ENCODE assay signal across 8 cellular contexts in the genomic region with DNA sequence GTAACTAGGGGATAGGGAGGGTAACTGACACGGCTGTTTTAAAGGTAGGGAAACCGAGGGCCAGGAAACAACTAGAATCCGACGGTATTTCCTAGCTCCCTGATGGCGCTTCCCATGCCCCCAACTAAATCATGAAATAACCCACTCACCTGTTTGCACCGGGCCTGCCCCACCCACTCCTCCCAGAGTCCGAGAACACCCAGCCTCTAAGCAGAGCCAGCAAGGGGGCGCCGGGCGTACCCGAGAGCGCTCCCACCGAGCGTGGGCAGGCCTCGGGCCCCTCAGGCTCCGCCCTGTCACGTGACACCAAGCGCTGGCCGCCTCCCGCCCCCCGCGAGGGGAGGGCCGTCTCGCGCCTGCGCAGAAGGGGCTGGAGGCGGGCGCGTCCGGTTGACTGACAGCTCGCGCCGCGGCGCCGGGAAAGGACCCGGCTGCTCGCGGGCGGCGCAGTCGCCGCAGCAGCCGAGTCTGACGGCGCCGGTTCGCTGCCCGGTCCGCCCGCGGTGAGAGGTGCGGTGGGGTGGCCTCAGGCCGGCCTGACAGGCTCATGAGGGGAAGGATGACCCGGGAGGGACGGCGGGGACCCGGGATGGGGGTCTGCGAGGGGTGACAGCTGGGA. TPM values are rescaled to one million over a fixed set of nuclear protein-coding genes. Genes with fewer than 3 reads are reported as not detected.
DNase-seq lines count a peak whose midpoint lies in the region; ATAC-seq and TF ChIP-seq lines count a peak whose summit lies in the region.

A gene with protein sequence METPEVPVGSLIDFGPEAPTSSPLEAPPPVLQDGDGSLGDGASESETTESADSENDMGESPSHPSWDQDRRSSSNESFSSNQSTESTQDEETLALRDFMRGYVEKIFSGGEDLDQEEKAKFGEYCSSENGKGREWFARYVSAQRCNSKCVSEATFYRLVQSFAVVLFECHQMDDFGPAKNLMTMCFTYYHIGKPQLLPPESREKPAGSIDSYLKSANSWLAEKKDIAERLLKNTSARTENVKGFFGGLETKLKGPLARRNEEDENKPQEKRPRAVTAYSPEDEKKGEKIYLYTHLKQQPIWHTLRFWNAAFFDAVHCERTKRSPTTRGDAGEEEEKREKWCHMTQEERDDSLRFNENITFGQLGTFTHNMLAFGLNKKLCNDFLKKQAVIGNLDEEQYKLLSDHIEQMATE (plus strand): TSS at position 447 of the 619 bp plus-strand sequence. CDS start 39,277 bp downstream, outside the sequence.

- ATAC-seq in GM19043 (IDR thresholded peaks at IDR 0.05; ENCODE audit: low read depth, unreplicated experiment) (peak; percentile 67), HG03378 (IDR thresholded peaks at IDR 0.05; ENCODE audit: unreplicated experiment) (peak; percentile 60), left lobe of liver (peak; percentile 95)

- H3K27me3 ChIP-seq in BE2C (no peaks in the 10 kb centered on the region), colonic mucosa (no peaks in the 10 kb centered on the region)

- H3K27ac ChIP-seq in colonic mucosa: peak within 1 kb of the TSS; percentile 71

- H3K4me1 ChIP-seq in BE2C (peaks cover 7% of the 10 kb centered on the region), colonic mucosa (peaks cover 17% of the 10 kb centered on the region)

- H3K36me3 ChIP-seq in BE2C: no peaks in the 10 kb centered on the region
- H3K36me3 ChIP-seq in colonic mucosa: no peaks in the 10 kb centered on the region

- H3K4me3 ChIP-seq in BE2C (ENCODE audit: low read depth, low read length): peak within 1 kb of the TSS; percentile 63
- H3K4me3 ChIP-seq in colonic mucosa: peak within 1 kb of the TSS; percentile 73

- H3K9me3 ChIP-seq in BE2C: no peaks in the 10 kb centered on the region
- no peaks in the 10 kb centered on the region for H3K9me3 ChIP-seq in colonic mucosa

- H3K9ac ChIP-seq in colonic mucosa (ENCODE audit: low read depth in 2 of 2, low read length in 2 of 2): peak within 1 kb of the TSS; percentile 80 to 90

- peak; percentile 31; the same call in 1 of the 2 replicates for TF ChIP-seq CTCF in BE2C (IDR thresholded peaks at IDR 0.05; ENCODE audit: low read depth, low read length)
- no peak for TF ChIP-seq CTCF in colonic mucosa (IDR thresholded peaks at IDR 0.05)

- DNase-seq in BE2C (peak; percentile 97), NCI-H510A treated with DMSO at 0.1 percent for 48 hours (lab: John Stamatoyannopoulos, UW) (peak; percentile 49), colonic mucosa (peak; percentile 95), left lobe of liver (ENCODE audit: low spot score) (peak; percentile 96)
- DNase-seq in activated CD4-positive, alpha-beta T cell treated with anti-CD3 and anti-CD28 coated beads for 48 hours: peak; percentile 97
- DNase-seq in stimulated activated CD4-positive, alpha-beta T cell treated with anti-CD3 and anti-CD28 coated beads, Interleukin-2, amount 100 ng/mL, for 24 hours: peak; percentile 96 to 97

- intact Hi-C loops in colonic mucosa (cut with DNase I): no loop called here

RNA-seq across cellular contexts. Expression of the gene that starts here (rescaled TPM):
- polyA plus RNA-seq in BE2C (2012; ENCODE audit: insufficient read depth, insufficient read length, low read depth): 16.5 TPM
- total RNA-seq in colonic mucosa (10 to 100 TPM; 17.7 to 22.8 TPM), left lobe of liver (5.0 TPM)

Comparison
In these comparisons a context has a peak if more than half of its experiments do, and no peak if none do; other contexts are left out.
1. Peak in every context shown above with its lines: DNase-seq, ATAC-seq, H3K4me3 ChIP-seq and H3K27ac ChIP-seq.